Comparison of ENCODE assay signal across 8 cellular contexts in genomic region chr1:109395602-109396512, GRCh38. TPM values are rescaled to one million over a fixed set of nuclear protein-coding genes. Genes with fewer than 3 reads are reported as not detected.
A peak's percentile ranks its signal among the peaks of the same experiment; 100 is the strongest.
DNase-seq lines count a peak whose midpoint lies in the region; ATAC-seq and TF ChIP-seq lines count a peak whose summit lies in the region.

No MANE protein-coding gene starts in this region.

- peaks cover 39% of the 10 kb centered on the region for H3K27me3 Mint-ChIP-seq in activated CD4-positive, alpha-beta memory T cell treated with anti-CD3 and anti-CD28 coated beads for 36 hours

- WGBS in esophagus squamous epithelium, 2 donors = 45 to 58% methylated on average over 5 of the region's 5 CpGs
- WGBS in trophoblast cell (ENCODE audit: extremely low coverage, insufficient coverage, insufficient read length) = no CpG with 5 or more reads among the region's 5 CpGs

- no peak for ATAC-seq in HG03432 (IDR thresholded peaks at IDR 0.05; ENCODE audit: unreplicated experiment)
- ATAC-seq in GM18858 (IDR thresholded peaks at IDR 0.05; ENCODE audit: unreplicated experiment) = no peak

- no peak overlapping the region for H3K18ac ChIP-seq in trophoblast cell (ENCODE audit: low read length)

- peaks cover 19% of the 10 kb centered on the region for H3K79me2 ChIP-seq in trophoblast cell (ENCODE audit: control insufficient read depth, insufficient read depth, low read length, poor library complexity)

- H3K4me1 Mint-ChIP-seq in activated CD4-positive, alpha-beta memory T cell treated with anti-CD3 and anti-CD28 coated beads for 36 hours (ENCODE audit: low read depth) = peaks cover 12% of the 10 kb centered on the region

- H3K9me3 ChIP-seq in esophagus squamous epithelium (no peaks in the 10 kb centered on the region), trophoblast cell (ENCODE audit: insufficient read depth, low read depth, low read length) (no peaks in the 10 kb centered on the region)

- no peak overlapping the region for H4K8ac ChIP-seq in trophoblast cell (ENCODE audit: low read depth, low read length)

- peaks cover 0 to 73% (median 20%) of the 10 kb centered on the region in 3 donors for H3K4me1 ChIP-seq in esophagus squamous epithelium
- peaks cover 7 to 14% of the 10 kb centered on the region in 2 experiments for H3K4me1 ChIP-seq in trophoblast cell (ENCODE audit: control insufficient read depth in 1 of 2, insufficient read depth in 2 of 2, low read length in 2 of 2)

- no peak overlapping the region for H2AK5ac ChIP-seq in trophoblast cell (ENCODE audit: low read length)

- H3K36me3 Mint-ChIP-seq in activated CD4-positive, alpha-beta memory T cell treated with anti-CD3 and anti-CD28 coated beads for 36 hours = no peaks in the 10 kb centered on the region

- intact Hi-C loops in esophagus squamous epithelium (cut with DNase I) = no loop called here
- intact Hi-C loops in activated CD4-positive, alpha-beta memory T cell treated with anti-CD3 and anti-CD28 coated beads for 36 hours (cut with micrococcal nuclease) = no loop called here

- H4K91ac ChIP-seq in trophoblast cell (ENCODE audit: low read depth, low read length) = no peak overlapping the region

- no peak overlapping the region for H2BK120ac ChIP-seq in trophoblast cell (ENCODE audit: insufficient read depth, low read length, poor library complexity)

- no peak overlapping the region for H3K4me3 Mint-ChIP-seq in activated CD4-positive, alpha-beta memory T cell treated with anti-CD3 and anti-CD28 coated beads for 36 hours

- H3K23ac ChIP-seq in trophoblast cell (ENCODE audit: low read length) = no peak overlapping the region

- no peak overlapping the region for H2AFZ ChIP-seq in trophoblast cell (ENCODE audit: insufficient read depth, low read length, poor library complexity)

- H3K4me2 ChIP-seq in trophoblast cell (ENCODE audit: low read length) = peak overlapping the region; percentile 70

- H3K27ac ChIP-seq in esophagus squamous epithelium (peak overlapping the region; percentile 81 to 93 (median 89)), trophoblast cell (ENCODE audit: low read depth, low read length) (peak overlapping the region; percentile 28)

- H2BK12ac ChIP-seq in trophoblast cell (ENCODE audit: low read length) = no peak overlapping the region

- H3K9ac ChIP-seq in trophoblast cell (ENCODE audit: low read length) = peak overlapping the region; percentile 11

- DNase-seq in Daoy (ENCODE audit: low read depth) (peak; percentile 55), OCI-M1 (lab: John Stamatoyannopoulos, UW) (peak; percentile 7), esophagus squamous epithelium (lab: John Stamatoyannopoulos, UW) (no peak), trophoblast cell (peak; percentile 2 to 57), UCSD-AML1 (lab: John Stamatoyannopoulos, UW; ENCODE audit: unreplicated experiment) (no peak)
- no peak for DNase-seq in activated CD4-positive, alpha-beta memory T cell treated with anti-CD3 and anti-CD28 coated beads for 36 hours

- H3K9me3 Mint-ChIP-seq in activated CD4-positive, alpha-beta memory T cell treated with anti-CD3 and anti-CD28 coated beads for 36 hours = no peaks in the 10 kb centered on the region

- H4K12ac ChIP-seq in trophoblast cell (ENCODE audit: low read depth, low read length) = no peak overlapping the region

- H3K27ac Mint-ChIP-seq in activated CD4-positive, alpha-beta memory T cell treated with anti-CD3 and anti-CD28 coated beads for 36 hours = no peak overlapping the region

- CTCF ChIA-PET in activated CD4-positive, alpha-beta memory T cell treated with anti-CD3 and anti-CD28 coated beads for 36 hours (lab: Charles Lee) = interaction anchor here (0.6 to 8.6 kb wide), 7 partner anchors 14 to 195 kb away, joined by 3 to 205 read pairs (median 6); partner anchors contain the start of genes CELSR2 and PSRC1

- POLR2A ChIA-PET in activated CD4-positive, alpha-beta memory T cell treated with anti-CD3 and anti-CD28 coated beads for 36 hours (lab: Charles Lee) = no interaction called here

- no peak for TF ChIP-seq CTCF in esophagus squamous epithelium (IDR thresholded peaks at IDR 0.05)

- no peak overlapping the region for H2BK5ac ChIP-seq in trophoblast cell (ENCODE audit: low read depth, low read length, poor library complexity)

- H3K79me1 ChIP-seq in trophoblast cell (ENCODE audit: low read length) = peaks cover 14% of the 10 kb centered on the region

- TF ChIP-seq POLR2A in esophagus squamous epithelium (IDR thresholded peaks at IDR 0.05) = no peak

- peaks cover 0 to 3% (median 0%) of the 10 kb centered on the region in 3 donors for H3K36me3 ChIP-seq in esophagus squamous epithelium
- H3K36me3 ChIP-seq in trophoblast cell (ENCODE audit: control insufficient read depth in 1 of 2, insufficient read depth in 2 of 2, low read length in 2 of 2) = no peaks in the 10 kb centered on the region

- no peak overlapping the region for H3K14ac ChIP-seq in trophoblast cell (ENCODE audit: low read length)

- H3K27me3 ChIP-seq in esophagus squamous epithelium (peaks cover 0 to 8% (median 0%) of the 10 kb centered on the region in 4 donors), trophoblast cell (ENCODE audit: insufficient read depth, low read length) (no peaks in the 10 kb centered on the region)

- H3K4ac ChIP-seq in trophoblast cell (ENCODE audit: low read depth, low read length) = peak overlapping the region; percentile 90

- H3K4me3 ChIP-seq in esophagus squamous epithelium (peak overlapping the region; percentile 42 to 82 (median 66)), trophoblast cell (ENCODE audit: low read depth, low read length) (peak overlapping the region; percentile 11)

RNA-seq across cellular contexts. Expression of gene SORT1, which starts 1.9 kb away (rescaled TPM):
- 14.1 and 16.3 TPM in 2 replicates for total RNA-seq in Daoy (2014; rRNA removed; shearing (Covaris generic))
- total RNA-seq in esophagus squamous epithelium = 10 to 100 TPM; 37.0 to 69.6 (median 44.7) TPM
- polyA plus RNA-seq in trophoblast cell (2013) = 93.6 and 96.6 TPM in 2 replicates
- total RNA-seq in activated CD4-positive, alpha-beta memory T cell treated with anti-CD3 and anti-CD28 coated beads for 36 hours = under 1 TPM; 0.31 to 0.51 TPM

RNA-seq across cellular contexts. Expression of gene PSMA5, which starts 30.4 kb away (rescaled TPM):
- total RNA-seq in Daoy (2014; rRNA removed; shearing (Covaris generic)) = 218 and 382 TPM in 2 replicates
- 10 to 100 TPM; 31.5 to 57.7 (median 46.8) TPM for total RNA-seq in esophagus squamous epithelium
- polyA plus RNA-seq in trophoblast cell (2013) = 72.9 and 74.4 TPM in 2 replicates
- total RNA-seq in activated CD4-positive, alpha-beta memory T cell treated with anti-CD3 and anti-CD28 coated beads for 36 hours = 100 to 1,000 TPM; 217 to 218 TPM

Comparison
In these comparisons a context has a peak if more than half of its experiments do, and no peak if none do; other contexts are left out.
1. DNase-seq: peak in Daoy (single experiment), OCI-M1 (single experiment) and trophoblast cell (2 of 2); none in esophagus squamous epithelium (single experiment), activated CD4-positive, alpha-beta memory T cell treated with anti-CD3 and anti-CD28 coated beads for 36 hours (single experiment) and UCSD-AML1 (single experiment).
2. RNA of gene SORT1, which starts 1.9 kb away (total RNA-seq): 37.0 to 69.6 TPM in esophagus squamous epithelium and 14.1 to 16.3 TPM in Daoy; 0.31 to 0.51 TPM in activated CD4-positive, alpha-beta memory T cell treated with anti-CD3 and anti-CD28 coated beads for 36 hours; every median in the first group is over 10 times any median in the second.